39 cellular contexts compared by ENCODE assay signal in the genomic region with DNA sequence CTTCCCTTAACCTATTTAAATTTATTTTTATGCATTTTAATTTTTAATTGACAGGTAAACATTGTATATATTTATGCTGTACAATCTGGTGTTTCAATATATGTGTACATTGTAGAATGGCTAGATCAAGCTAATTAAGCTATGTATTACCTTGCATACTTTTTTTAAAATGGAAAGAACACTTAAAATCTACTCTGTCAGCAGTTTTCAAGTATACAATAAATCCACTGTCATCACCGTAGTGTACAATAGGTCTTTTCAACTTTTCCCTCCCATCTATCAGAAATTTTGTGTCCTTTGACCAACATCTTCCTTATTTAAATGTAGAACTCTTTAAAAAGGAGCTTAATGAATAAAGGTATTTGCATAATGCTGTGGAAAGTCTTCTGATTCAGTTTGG.
"Had no signal": no experiment of that assay in that cellular context is flagged by ENCODE, and none has a peak within 500 bp of the region (broad histone marks: within the 10 kb centered on the region; RNA-seq: fewer than 3 reads in every experiment).

No MANE protein-coding gene starts in this region.

- ATAC-seq: activated CD8-positive, alpha-beta T cell treated with anti-CD3 and anti-CD28 coated beads for 36 hours; activated naive CD8-positive, alpha-beta T cell treated with anti-CD3 and anti-CD28 coated beads, Interleukin-2, amount 50 U/mL, for 24 hours; activated T-cell treated with anti-CD3 and anti-CD28 coated beads, Interleukin-2, amount 50 U/mL, for 4 hours; activated T-cell treated with anti-CD3 and anti-CD28 coated beads, Interleukin-2, amount 50 U/mL, for 72 hours; activated T-helper 17 cell treated with anti-CD3 and anti-CD28 coated beads, Interleukin-2, amount 50 U/mL, for 72 hours had no signal

- H3K9me3 ChIP-seq: ascending aorta had no signal

- H3K4me3 ChIP-seq: ascending aorta, cardiac muscle cell had no signal

- H3K4me1 Mint-ChIP-seq: activated B cell treated with CpG ODN at 0.5 μM for 24 hours; activated CD4-positive, alpha-beta T cell treated with anti-CD3 and anti-CD28 coated beads, Interleukin-2, amount 10 ng/mL, durations not matched to agents 24 days and 14 days; activated naive CD4-positive, alpha-beta T cell treated with anti-CD3 and anti-CD28 coated beads, Interleukin-2, amount 10 ng/mL, durations not matched to agents 7 days and 5 days; activated naive CD4-positive, alpha-beta T cell treated with anti-CD3 and anti-CD28 coated beads, Interleukin-2, amount 50 U/mL, for 24 hours; activated naive CD8-positive, alpha-beta T cell treated with anti-CD3 and anti-CD28 coated beads, Interleukin-2, amount 10 ng/mL, durations not matched to agents 7 days and 5 days; activated naive CD8-positive, alpha-beta T cell treated with anti-CD3 and anti-CD28 coated beads, Interleukin-2, amount 50 U/mL, for 24 hours; activated T-helper 17 cell treated with anti-CD3 and anti-CD28 coated beads, Interleukin-2, amount 50 U/mL, for 72 hours; central memory CD8-positive, alpha-beta T cell had no signal

- FAIRE-seq: bronchial epithelial cell, TTC549 had no signal

- H3K27ac ChIP-seq: ascending aorta, cardiac muscle cell, VCaP had no signal

- H3K36me3 ChIP-seq: ascending aorta, cardiac muscle cell had no signal

- H3K27ac Mint-ChIP-seq: activated B cell treated with CpG ODN at 0.5 μM for 24 hours; activated CD4-positive, alpha-beta memory T cell treated with anti-CD3 and anti-CD28 coated beads for 36 hours; activated CD4-positive, alpha-beta T cell treated with anti-CD3 and anti-CD28 coated beads, Interleukin-2, amount 10 ng/mL, durations not matched to agents 24 days and 14 days; activated CD8-positive, alpha-beta T cell treated with anti-CD3 and anti-CD28 coated beads for 36 hours; activated naive CD4-positive, alpha-beta T cell treated with anti-CD3 and anti-CD28 coated beads, Interleukin-2, amount 10 ng/mL, durations not matched to agents 7 days and 5 days; activated naive CD4-positive, alpha-beta T cell treated with anti-CD3 and anti-CD28 coated beads, Interleukin-2, amount 50 U/mL, for 24 hours; activated naive CD8-positive, alpha-beta T cell; activated naive CD8-positive, alpha-beta T cell treated with anti-CD3 and anti-CD28 coated beads, Interleukin-2, amount 10 ng/mL, durations not matched to agents 7 days and 5 days; activated naive CD8-positive, alpha-beta T cell treated with anti-CD3 and anti-CD28 coated beads, Interleukin-2, amount 50 U/mL, for 24 hours; activated T-cell treated with anti-CD3 and anti-CD28 coated beads, Interleukin-2, amount 50 U/mL, for 72 hours; activated T-helper 1 cell treated with anti-CD3 and anti-CD28 coated beads, Interleukin-12 subunit alpha, Interleukin-12 subunit beta, Interleukin-2, Interleukin-4 antibody, amounts not matched to agents 30 ng/mL and 10 ng/mL and 1 ng/mL, durations not matched to agents 14 hours and 24 hours and 36 hours; activated T-helper 17 cell treated with anti-CD3 and anti-CD28 coated beads, Interleukin-2, amount 50 U/mL, for 72 hours; brain; T-helper 1 cell treated with Interleukin-12 subunit alpha and Interleukin-12 subunit beta and Interleukin-4 antibody, amounts not matched to agents 30 μg/mL and 1 μg/mL, for 36 hours; T-helper 2 cell treated with Interferon-gamma antibody and Interleukin-4, amounts not matched to agents 5 μg/mL and 100 μg/mL, for 36 hours had no signal

- H3K9me3 Mint-ChIP-seq: activated B cell treated with CpG ODN at 0.5 μM for 24 hours; activated CD4-positive, alpha-beta memory T cell treated with anti-CD3 and anti-CD28 coated beads for 36 hours; activated CD4-positive, alpha-beta T cell treated with anti-CD3 and anti-CD28 coated beads, Interleukin-2, amount 10 ng/mL, durations not matched to agents 24 days and 14 days; activated CD8-positive, alpha-beta T cell treated with anti-CD3 and anti-CD28 coated beads for 36 hours; activated naive CD4-positive, alpha-beta T cell treated with anti-CD3 and anti-CD28 coated beads, Interleukin-2, amount 10 ng/mL, durations not matched to agents 7 days and 5 days; activated naive CD8-positive, alpha-beta T cell treated with anti-CD3 and anti-CD28 coated beads, Interleukin-2, amount 10 ng/mL, durations not matched to agents 7 days and 5 days; activated naive CD8-positive, alpha-beta T cell treated with anti-CD3 and anti-CD28 coated beads, Interleukin-2, amount 50 U/mL, for 24 hours; activated T-cell treated with anti-CD3 and anti-CD28 coated beads, Interleukin-2, amount 50 U/mL, for 4 hours; activated T-cell treated with anti-CD3 and anti-CD28 coated beads, Interleukin-2, amount 50 U/mL, for 72 hours; activated T-helper 1 cell treated with anti-CD3 and anti-CD28 coated beads, Interleukin-12 subunit alpha, Interleukin-12 subunit beta, Interleukin-2, Interleukin-4 antibody, amounts not matched to agents 30 ng/mL and 10 ng/mL and 1 ng/mL, durations not matched to agents 14 hours and 24 hours and 36 hours; activated T-helper 17 cell treated with anti-CD3 and anti-CD28 coated beads, Interleukin-2, amount 50 U/mL, for 72 hours; central memory CD8-positive, alpha-beta T cell; T-helper 1 cell treated with Interleukin-12 subunit alpha and Interleukin-12 subunit beta and Interleukin-4 antibody, amounts not matched to agents 30 μg/mL and 1 μg/mL, for 36 hours; T-helper 2 cell treated with Interferon-gamma antibody and Interleukin-4, amounts not matched to agents 5 μg/mL and 100 μg/mL, for 36 hours had no signal

- H3K4me3 Mint-ChIP-seq: activated B cell treated with CpG ODN at 0.5 μM for 24 hours; activated CD4-positive, alpha-beta memory T cell treated with anti-CD3 and anti-CD28 coated beads for 36 hours; activated CD4-positive, alpha-beta T cell treated with anti-CD3 and anti-CD28 coated beads, Interleukin-2, amount 10 ng/mL, durations not matched to agents 24 days and 14 days; activated CD8-positive, alpha-beta T cell treated with anti-CD3 and anti-CD28 coated beads for 36 hours; activated naive CD4-positive, alpha-beta T cell treated with anti-CD3 and anti-CD28 coated beads, Interleukin-2, amount 10 ng/mL, durations not matched to agents 7 days and 5 days; activated naive CD4-positive, alpha-beta T cell treated with anti-CD3 and anti-CD28 coated beads, Interleukin-2, amount 50 U/mL, for 24 hours; activated naive CD8-positive, alpha-beta T cell; activated naive CD8-positive, alpha-beta T cell treated with anti-CD3 and anti-CD28 coated beads, Interleukin-2, amount 10 ng/mL, durations not matched to agents 7 days and 5 days; activated naive CD8-positive, alpha-beta T cell treated with anti-CD3 and anti-CD28 coated beads, Interleukin-2, amount 50 U/mL, for 24 hours; activated T-cell treated with anti-CD3 and anti-CD28 coated beads, Interleukin-2, amount 50 U/mL, for 4 hours; activated T-cell treated with anti-CD3 and anti-CD28 coated beads, Interleukin-2, amount 50 U/mL, for 72 hours; activated T-helper 1 cell treated with anti-CD3 and anti-CD28 coated beads, Interleukin-12 subunit alpha, Interleukin-12 subunit beta, Interleukin-2, Interleukin-4 antibody, amounts not matched to agents 30 ng/mL and 10 ng/mL and 1 ng/mL, durations not matched to agents 14 hours and 24 hours and 36 hours; activated T-helper 17 cell treated with anti-CD3 and anti-CD28 coated beads, Interleukin-2, amount 50 U/mL, for 72 hours; brain; central memory CD8-positive, alpha-beta T cell; T-helper 1 cell treated with Interleukin-12 subunit alpha and Interleukin-12 subunit beta and Interleukin-4 antibody, amounts not matched to agents 30 μg/mL and 1 μg/mL, for 36 hours; T-helper 2 cell treated with Interferon-gamma antibody and Interleukin-4, amounts not matched to agents 5 μg/mL and 100 μg/mL, for 36 hours had no signal

- H3K4me1 ChIP-seq: ascending aorta had no signal

- H3K27me3 Mint-ChIP-seq: activated naive CD4-positive, alpha-beta T cell treated with anti-CD3 and anti-CD28 coated beads, Interleukin-2, amount 50 U/mL, for 24 hours; brain; central memory CD8-positive, alpha-beta T cell had no signal

- H3K36me3 Mint-ChIP-seq: activated CD4-positive, alpha-beta memory T cell treated with anti-CD3 and anti-CD28 coated beads for 36 hours; activated naive CD4-positive, alpha-beta T cell treated with anti-CD3 and anti-CD28 coated beads, Interleukin-2, amount 10 ng/mL, durations not matched to agents 7 days and 5 days; activated naive CD4-positive, alpha-beta T cell treated with anti-CD3 and anti-CD28 coated beads, Interleukin-2, amount 50 U/mL, for 24 hours; activated naive CD8-positive, alpha-beta T cell; activated naive CD8-positive, alpha-beta T cell treated with anti-CD3 and anti-CD28 coated beads, Interleukin-2, amount 10 ng/mL, durations not matched to agents 7 days and 5 days had no signal

- DNase-seq: activated B cell treated with CpG ODN at 0.5 μM for 24 hours; activated CD4-positive, alpha-beta memory T cell treated with anti-CD3 and anti-CD28 coated beads for 36 hours; activated CD4-positive, alpha-beta T cell treated with anti-CD3 and anti-CD28 coated beads for 4 hours; activated CD4-positive, alpha-beta T cell treated with anti-CD3 and anti-CD28 coated beads, Interleukin-2, amount 10 ng/mL, durations not matched to agents 24 days and 14 days; activated CD4-positive, alpha-beta T cell treated with anti-CD3 and anti-CD28 coated beads, Interleukin-2, amount 50 U/mL, for 1 hour; activated CD4-positive, alpha-beta T cell treated with anti-CD3 and anti-CD28 coated beads, Interleukin-2, amount 50 U/mL, for 4 hours; activated CD4-positive, CD25-positive, alpha-beta regulatory T cell treated with anti-CD3 and anti-CD28 coated beads, Interleukin-2, amount 50 U/mL, for 72 hours; activated CD8-positive, alpha-beta memory T cell treated with anti-CD3 and anti-CD28 coated beads, Interleukin-2, amount 50 U/mL, for 4 hours; activated CD8-positive, alpha-beta T cell treated with anti-CD3 and anti-CD28 coated beads for 36 hours; activated effector memory CD4-positive, alpha-beta T cell treated with Interleukin-2 at 50 U/mL for 16 hours; activated gamma-delta T cell; activated naive CD4-positive, alpha-beta T cell treated with anti-CD3 and anti-CD28 coated beads, Interleukin-2, amount 10 ng/mL, durations not matched to agents 7 days and 5 days; activated naive CD4-positive, alpha-beta T cell treated with Interleukin-2 at 50 U/mL for 16 hours; activated naive CD8-positive, alpha-beta T cell treated with anti-CD3 and anti-CD28 coated beads, Interleukin-2, amount 10 ng/mL, durations not matched to agents 7 days and 5 days; activated naive CD8-positive, alpha-beta T cell treated with anti-CD3 and anti-CD28 coated beads, Interleukin-2, amount 50 U/mL, for 24 hours; activated T-cell treated with anti-CD3 and anti-CD28 coated beads for 4 hours; activated T-cell treated with anti-CD3 and anti-CD28 coated beads, Interleukin-2, amount 50 U/mL, for 1 hour; activated T-cell treated with anti-CD3 and anti-CD28 coated beads, Interleukin-2, amount 50 U/mL, for 4 hours; activated T-cell treated with anti-CD3 and anti-CD28 coated beads, Interleukin-2, amount 50 U/mL, for 72 hours; amygdala; anterior cingulate cortex; caudate nucleus; cerebellar nuclear complex; T-helper 1 cell; T-helper 2 cell; T-helper 9 cell had no signal

- H3K27me3 ChIP-seq: ascending aorta, cardiac muscle cell had no signal
